ENCODE assay signal across 10 cellular contexts in genomic region chr2:65397122-65397521, GRCh38. TPM values are rescaled to one million over a fixed set of nuclear protein-coding genes. Genes with fewer than 3 reads are reported as not detected.
DNase-seq lines count a peak whose midpoint lies in the region; ATAC-seq and TF ChIP-seq lines count a peak whose summit lies in the region.
"Had no signal": no experiment of that assay in that cellular context is flagged by ENCODE, and none has a peak within 500 bp of the region (broad histone marks: within the 10 kb centered on the region; RNA-seq: fewer than 3 reads in every experiment).

No MANE protein-coding gene starts in this region.

- H3K36me3 Mint-ChIP-seq in activated CD4-positive, alpha-beta T cell treated with anti-CD3 and anti-CD28 coated beads for 36 hours (ENCODE audit: low read depth) = no peaks in the 10 kb centered on the region
- H3K36me3 Mint-ChIP-seq in stimulated activated effector memory CD8-positive, alpha-beta T cell treated with anti-CD3 and anti-CD28 coated beads, Interleukin-12 subunit alpha, Interleukin-12 subunit beta, amount 100 ng/mL, for 72 hours = no peaks in the 10 kb centered on the region

- H3K27ac Mint-ChIP-seq in activated CD4-positive, alpha-beta T cell treated with anti-CD3 and anti-CD28 coated beads for 36 hours = peak overlapping the region; percentile 3
- no peak overlapping the region for H3K27ac Mint-ChIP-seq in stimulated activated effector memory CD8-positive, alpha-beta T cell treated with anti-CD3 and anti-CD28 coated beads, Interleukin-12 subunit alpha, Interleukin-12 subunit beta, amount 100 ng/mL, for 72 hours
- H3K27ac Mint-ChIP-seq: dendritic cell treated with granulocyte-macrophage colony-stimulating factor and Interleukin-4, amounts not matched to agents 40 ng/mL and 50 ng/mL, for 4 days had no signal

- H3K27ac ChIP-seq in KOPT-K1 (ENCODE audit: low read depth, low read length, poor library complexity, severe bottlenecking) = peak overlapping the region; percentile 58

- peaks cover 4% of the 10 kb centered on the region for H3K27me3 Mint-ChIP-seq in activated CD4-positive, alpha-beta T cell treated with anti-CD3 and anti-CD28 coated beads for 36 hours
- H3K27me3 Mint-ChIP-seq: dendritic cell treated with granulocyte-macrophage colony-stimulating factor and Interleukin-4, amounts not matched to agents 40 ng/mL and 50 ng/mL, for 4 days had no signal

- no peaks in the 10 kb centered on the region for H3K36me3 ChIP-seq in KOPT-K1 (ENCODE audit: insufficient read depth, low read length)

- H3K4me3 ChIP-seq in fibroblast of mammary gland (ENCODE audit: control insufficient read depth, low read depth, low read length) = no peak overlapping the region

- H3K9me3 ChIP-seq in KOPT-K1 (ENCODE audit: insufficient read depth, low read length, poor library complexity, severe bottlenecking) = no peaks in the 10 kb centered on the region

- no peaks in the 10 kb centered on the region for H3K9me3 Mint-ChIP-seq in activated CD4-positive, alpha-beta T cell treated with anti-CD3 and anti-CD28 coated beads for 36 hours (ENCODE audit: low read depth)
- no peaks in the 10 kb centered on the region for H3K9me3 Mint-ChIP-seq in stimulated activated effector memory CD8-positive, alpha-beta T cell treated with anti-CD3 and anti-CD28 coated beads, Interleukin-12 subunit alpha, Interleukin-12 subunit beta, amount 100 ng/mL, for 72 hours
- H3K9me3 Mint-ChIP-seq: dendritic cell treated with granulocyte-macrophage colony-stimulating factor and Interleukin-4, amounts not matched to agents 40 ng/mL and 50 ng/mL, for 4 days had no signal

- no peak for TF ChIP-seq CTCF in fibroblast of mammary gland (conservative IDR thresholded peaks at IDR 0.05; ENCODE audit: control insufficient read depth, insufficient read depth, low read depth, low read length)

- intact Hi-C loops in activated CD4-positive, alpha-beta T cell treated with anti-CD3 and anti-CD28 coated beads for 36 hours (cut with DNase I, micrococcal nuclease) = no loop called here

- ATAC-seq in activated CD4-positive, alpha-beta T cell treated with anti-CD3 and anti-CD28 coated beads for 36 hours = peak; percentile 96
- ATAC-seq in stimulated activated effector memory CD8-positive, alpha-beta T cell treated with anti-CD3 and anti-CD28 coated beads, Interleukin-12 subunit alpha, Interleukin-12 subunit beta, amount 100 ng/mL, for 72 hours = peak; percentile 99

- H3K4me1 Mint-ChIP-seq in activated CD4-positive, alpha-beta T cell treated with anti-CD3 and anti-CD28 coated beads for 36 hours = peaks cover 19% of the 10 kb centered on the region
- peaks cover 20% of the 10 kb centered on the region for H3K4me1 Mint-ChIP-seq in stimulated activated effector memory CD8-positive, alpha-beta T cell treated with anti-CD3 and anti-CD28 coated beads, Interleukin-12 subunit alpha, Interleukin-12 subunit beta, amount 100 ng/mL, for 72 hours

- H3K4me3 Mint-ChIP-seq in activated CD4-positive, alpha-beta T cell treated with anti-CD3 and anti-CD28 coated beads for 36 hours = no peak overlapping the region
- H3K4me3 Mint-ChIP-seq in stimulated activated effector memory CD8-positive, alpha-beta T cell treated with anti-CD3 and anti-CD28 coated beads, Interleukin-12 subunit alpha, Interleukin-12 subunit beta, amount 100 ng/mL, for 72 hours = no peak overlapping the region
- H3K4me3 Mint-ChIP-seq: dendritic cell treated with granulocyte-macrophage colony-stimulating factor and Interleukin-4, amounts not matched to agents 40 ng/mL and 50 ng/mL, for 4 days had no signal

- CTCF ChIA-PET in activated CD4-positive, alpha-beta T cell treated with anti-CD3 and anti-CD28 coated beads for 36 hours (lab: Charles Lee) = interaction anchor here (1.7 kb wide), 1 partner anchor 23 kb away, joined by 4 read pairs; no protein-coding TSS in a partner anchor

- peak; percentile 63 for DNase-seq in activated CD4-positive, alpha-beta T cell treated with anti-CD3 and anti-CD28 coated beads for 36 hours
- DNase-seq in activated CD4-positive, alpha-beta T cell treated with anti-CD3 and anti-CD28 coated beads for 1 hour = no peak
- DNase-seq in fibroblast of mammary gland (ENCODE audit: low read depth) = peak; percentile 77
- DNase-seq in stimulated activated effector memory CD8-positive, alpha-beta T cell treated with anti-CD3 and anti-CD28 coated beads, Interleukin-12 subunit alpha, Interleukin-12 subunit beta, amount 100 ng/mL, for 72 hours (ENCODE audit: low spot score in 2 of 2) = peak in 1 of 2 donors; percentile 73
- no peak for DNase-seq in NCI-H345 treated with DMSO at 0.1 percent for 48 hours (lab: John Stamatoyannopoulos, UW; ENCODE audit: unreplicated experiment)
- DNase-seq in NCI-H1092 (lab: John Stamatoyannopoulos, UW) = no peak
- DNase-seq in effector CD4-positive, alpha-beta T cell = no peak
- DNase-seq: NCI-H2029 had no signal

- POLR2A ChIA-PET in activated CD4-positive, alpha-beta T cell treated with anti-CD3 and anti-CD28 coated beads for 36 hours (lab: Charles Lee) = interaction anchor here (0.6 to 1.0 kb wide), 2 partner anchors 96 to 170 kb away, joined by 3 to 6 read pairs; no protein-coding TSS in a partner anchor

RNA-seq across cellular contexts. Expression of gene SPRED2, which starts 35.3 kb away (rescaled TPM):
- total RNA-seq in activated CD4-positive, alpha-beta T cell treated with anti-CD3 and anti-CD28 coated beads for 36 hours = 1 to 10 TPM; 6.7 to 7.9 TPM

Comparison
In these comparisons a context has a peak if more than half of its experiments do, and no peak if none do; other contexts are left out.
1. DNase-seq: peak in activated CD4-positive, alpha-beta T cell treated with anti-CD3 and anti-CD28 coated beads for 36 hours (single experiment) and fibroblast of mammary gland (single experiment); none in activated CD4-positive, alpha-beta T cell treated with anti-CD3 and anti-CD28 coated beads for 1 hour (single experiment), NCI-H345 treated with DMSO at 0.1 percent for 48 hours (single experiment), NCI-H1092 (single experiment) and effector CD4-positive, alpha-beta T cell (single experiment).